Comparison of ENCODE assay signal across 1 cellular context in the genomic region with DNA sequence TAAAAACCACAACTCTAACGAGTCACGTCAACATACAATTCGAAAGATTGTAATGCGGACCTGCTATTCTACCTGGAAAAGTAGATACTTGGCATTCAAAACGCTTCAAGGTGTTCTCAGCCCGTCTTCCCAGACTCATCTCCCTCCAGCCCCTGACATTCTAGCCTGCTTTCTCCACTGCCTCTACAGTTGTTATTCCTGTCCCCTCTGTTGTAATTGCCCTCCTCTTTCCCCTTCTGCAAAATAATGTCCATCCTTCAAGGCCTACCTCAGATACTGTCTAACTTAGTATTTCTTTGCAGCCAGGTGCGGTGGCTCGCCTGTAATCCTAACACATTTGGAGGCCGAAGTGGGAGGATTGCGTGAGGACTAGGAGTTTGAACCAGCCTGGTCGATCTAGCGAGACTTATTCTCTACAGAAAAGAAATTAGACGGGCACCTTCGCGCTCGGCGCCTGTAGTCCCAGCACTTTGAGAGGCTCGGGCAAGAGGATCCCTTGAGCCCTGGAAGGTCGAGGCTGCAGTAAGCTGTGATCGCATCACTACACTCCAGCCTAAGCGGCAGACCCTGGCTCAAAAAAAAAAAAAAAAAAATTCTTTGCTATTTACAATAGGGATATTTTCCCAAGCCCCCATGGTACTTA.
TF ChIP-seq lines count a peak whose summit lies in the region.

No MANE protein-coding gene starts in this region.

TF ChIP-seq in WTC11, 78 proteins besides CTCF, POLR2A, EP300 and RAD21 (continued from another document):
- TF ChIP-seq, protein P1, sequence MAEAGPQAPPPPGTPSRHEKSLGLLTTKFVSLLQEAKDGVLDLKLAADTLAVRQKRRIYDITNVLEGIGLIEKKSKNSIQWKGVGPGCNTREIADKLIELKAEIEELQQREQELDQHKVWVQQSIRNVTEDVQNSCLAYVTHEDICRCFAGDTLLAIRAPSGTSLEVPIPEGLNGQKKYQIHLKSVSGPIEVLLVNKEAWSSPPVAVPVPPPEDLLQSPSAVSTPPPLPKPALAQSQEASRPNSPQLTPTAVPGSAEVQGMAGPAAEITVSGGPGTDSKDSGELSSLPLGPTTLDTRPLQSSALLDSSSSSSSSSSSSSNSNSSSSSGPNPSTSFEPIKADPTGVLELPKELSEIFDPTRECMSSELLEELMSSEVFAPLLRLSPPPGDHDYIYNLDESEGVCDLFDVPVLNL (CRISPR knock-in tag; IDR thresholded peaks at IDR 0.05; ENCODE audit: borderline replicate concordance, low read depth): no peak
- no peak for TF ChIP-seq NR2C2 (CRISPR knock-in tag; IDR thresholded peaks at IDR 0.05)
- TF ChIP-seq, protein P2, sequence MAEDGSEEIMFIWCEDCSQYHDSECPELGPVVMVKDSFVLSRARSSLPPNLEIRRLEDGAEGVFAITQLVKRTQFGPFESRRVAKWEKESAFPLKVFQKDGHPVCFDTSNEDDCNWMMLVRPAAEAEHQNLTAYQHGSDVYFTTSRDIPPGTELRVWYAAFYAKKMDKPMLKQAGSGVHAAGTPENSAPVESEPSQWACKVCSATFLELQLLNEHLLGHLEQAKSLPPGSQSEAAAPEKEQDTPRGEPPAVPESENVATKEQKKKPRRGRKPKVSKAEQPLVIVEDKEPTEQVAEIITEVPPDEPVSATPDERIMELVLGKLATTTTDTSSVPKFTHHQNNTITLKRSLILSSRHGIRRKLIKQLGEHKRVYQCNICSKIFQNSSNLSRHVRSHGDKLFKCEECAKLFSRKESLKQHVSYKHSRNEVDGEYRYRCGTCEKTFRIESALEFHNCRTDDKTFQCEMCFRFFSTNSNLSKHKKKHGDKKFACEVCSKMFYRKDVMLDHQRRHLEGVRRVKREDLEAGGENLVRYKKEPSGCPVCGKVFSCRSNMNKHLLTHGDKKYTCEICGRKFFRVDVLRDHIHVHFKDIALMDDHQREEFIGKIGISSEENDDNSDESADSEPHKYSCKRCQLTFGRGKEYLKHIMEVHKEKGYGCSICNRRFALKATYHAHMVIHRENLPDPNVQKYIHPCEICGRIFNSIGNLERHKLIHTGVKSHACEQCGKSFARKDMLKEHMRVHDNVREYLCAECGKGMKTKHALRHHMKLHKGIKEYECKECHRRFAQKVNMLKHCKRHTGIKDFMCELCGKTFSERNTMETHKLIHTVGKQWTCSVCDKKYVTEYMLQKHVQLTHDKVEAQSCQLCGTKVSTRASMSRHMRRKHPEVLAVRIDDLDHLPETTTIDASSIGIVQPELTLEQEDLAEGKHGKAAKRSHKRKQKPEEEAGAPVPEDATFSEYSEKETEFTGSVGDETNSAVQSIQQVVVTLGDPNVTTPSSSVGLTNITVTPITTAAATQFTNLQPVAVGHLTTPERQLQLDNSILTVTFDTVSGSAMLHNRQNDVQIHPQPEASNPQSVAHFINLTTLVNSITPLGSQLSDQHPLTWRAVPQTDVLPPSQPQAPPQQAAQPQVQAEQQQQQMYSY (CRISPR knock-in tag; IDR thresholded peaks at IDR 0.05): no peak
- no peak for TF ChIP-seq FOXP1 (CRISPR knock-in tag; IDR thresholded peaks at IDR 0.05; ENCODE audit: borderline replicate concordance)
